In the genomic region with DNA sequence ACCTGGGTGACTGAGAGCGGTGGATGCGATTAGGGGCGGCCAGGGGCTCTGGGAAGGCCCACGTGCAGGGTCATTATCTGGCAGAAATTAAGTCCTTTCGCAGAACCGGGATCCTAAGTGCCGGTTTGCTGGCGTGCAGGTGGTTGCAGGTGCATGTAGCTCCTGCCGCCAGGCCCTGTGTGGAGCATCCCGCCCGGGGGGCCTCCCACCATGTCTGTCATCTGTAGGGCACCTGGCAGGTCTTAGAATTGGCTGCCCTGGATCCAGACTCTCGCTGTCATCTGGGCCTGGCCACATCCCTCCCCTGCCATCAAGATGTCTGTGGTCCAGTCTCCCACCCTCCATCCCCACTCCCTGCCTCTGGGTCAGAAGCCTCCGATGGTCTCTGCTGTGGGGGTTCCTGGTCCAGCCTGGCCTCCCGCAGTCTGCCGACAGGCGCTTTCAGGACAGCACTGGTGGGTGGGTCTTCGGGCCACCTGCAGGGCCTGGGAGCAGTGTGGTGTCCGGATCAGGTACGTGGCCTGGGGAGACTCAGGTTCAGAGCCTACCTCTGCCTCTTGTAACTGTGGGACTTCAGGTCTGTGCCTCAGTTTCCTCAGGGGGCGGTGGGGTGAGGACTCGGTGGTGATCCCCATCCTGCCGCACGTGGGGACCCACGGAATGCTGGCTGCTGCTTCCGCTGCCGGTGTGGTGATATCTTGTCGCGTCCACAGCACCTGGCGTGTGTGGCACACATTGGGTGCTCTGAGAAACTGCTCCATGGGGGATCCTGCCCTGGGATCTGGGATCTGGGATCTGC, we compare ENCODE assay signal across 14 cellular contexts. TPM values are rescaled to one million over a fixed set of nuclear protein-coding genes. Genes with fewer than 3 reads are reported as not detected.
DNase-seq lines count a peak whose midpoint lies in the region; ATAC-seq and TF ChIP-seq lines count a peak whose summit lies in the region.
"Had no signal": no experiment of that assay in that cellular context is flagged by ENCODE, and none has a peak within 500 bp of the region (broad histone marks: within the 10 kb centered on the region; RNA-seq: fewer than 3 reads in every experiment).

No MANE protein-coding gene starts in this region.

- peaks cover 41% of the 10 kb centered on the region for H3K4me1 Mint-ChIP-seq in activated B cell treated with CpG ODN at 0.5 μM for 24 hours
- peaks cover 30 to 49% of the 10 kb centered on the region in 2 donors for H3K4me1 Mint-ChIP-seq in stimulated activated naive B cell treated with anti-CD40 and anti-IgM and Interleukin-4, amounts not matched to agents 10 μg/mL and 1 μg/mL and 100 μg/mL, for 72 hours

- peak; percentile 26 for DNase-seq in G401 (ENCODE audit: low spot score)
- no peak for DNase-seq in activated B cell treated with CpG ODN at 0.5 μM for 24 hours
- no peak for DNase-seq in stimulated activated naive B cell treated with anti-CD40 and anti-IgM and Interleukin-4, amounts not matched to agents 10 μg/mL and 1 μg/mL and 100 μg/mL, for 72 hours
- DNase-seq in inferior parietal cortex (ENCODE audit: extremely low spot score) = no peak
- no peak for DNase-seq in activated CD4-positive, alpha-beta T cell treated with anti-CD3 and anti-CD28 coated beads, Interleukin-2, amount 50 U/mL, for 1 hour
- DNase-seq: activated effector memory CD4-positive, alpha-beta T cell treated with Interleukin-2 at 50 U/mL for 16 hours; islet precursor cell; NCI-H1436 had no signal

- CTCF ChIA-PET in activated B cell treated with CpG ODN at 0.5 μM for 24 hours (lab: Charles Lee) = interaction anchor here (1.2 kb wide), 1 partner anchor 9 kb away, joined by 4 read pairs; no protein-coding TSS in a partner anchor

- no peaks in the 10 kb centered on the region for H3K36me3 ChIP-seq in liver (ENCODE audit: control insufficient read depth in 4 of 4, insufficient read depth in 3 of 4, low read depth in 1 of 4, low read length in 3 of 4)

- no peaks in the 10 kb centered on the region for H3K9me3 ChIP-seq in liver (ENCODE audit: control insufficient read depth in 4 of 4, low read length in 3 of 4)
- H3K9me3 ChIP-seq: HAP-1 had no signal

- POLR2A ChIA-PET in activated B cell treated with CpG ODN at 0.5 μM for 24 hours (lab: Charles Lee) = interaction anchor here (0.5 to 0.7 kb wide), 2 partner anchors 52 to 475 kb away, joined by 3 to 6 read pairs; no protein-coding TSS in a partner anchor

- in situ Hi-C loops in G401 (cut with HindIII; ENCODE audit: low sequenced_read_pairs) = no loop called here

- H3K9me3 Mint-ChIP-seq in activated B cell treated with CpG ODN at 0.5 μM for 24 hours = no peaks in the 10 kb centered on the region
- no peaks in the 10 kb centered on the region for H3K9me3 Mint-ChIP-seq in stimulated activated naive B cell treated with anti-CD40 and anti-IgM and Interleukin-4, amounts not matched to agents 10 μg/mL and 1 μg/mL and 100 μg/mL, for 72 hours

- 92% methylated on average over 29 of the region's 29 CpGs for WGBS in liver

- no peak for ATAC-seq in activated B cell treated with CpG ODN at 0.5 μM for 24 hours (ENCODE audit: low read depth)
- no peak for ATAC-seq in stimulated activated naive B cell treated with anti-CD40 and anti-IgM and Interleukin-4, amounts not matched to agents 10 μg/mL and 1 μg/mL and 100 μg/mL, for 72 hours (replicated peaks)
- no peak for ATAC-seq in GM18867 (IDR thresholded peaks at IDR 0.05; ENCODE audit: unreplicated experiment)

- peaks cover 24 to 76% (median 52%) of the 10 kb centered on the region in 4 donors for H3K4me1 ChIP-seq in liver (ENCODE audit: control insufficient read depth in 4 of 4, insufficient read depth in 4 of 4, low read length in 3 of 4)

- H3K9ac ChIP-seq in liver (ENCODE audit: low read depth in 1 of 2, low read length in 2 of 2) = no peak overlapping the region

- no peak overlapping the region for H3K27ac Mint-ChIP-seq in activated B cell treated with CpG ODN at 0.5 μM for 24 hours
- H3K27ac Mint-ChIP-seq in stimulated activated naive B cell treated with anti-CD40 and anti-IgM and Interleukin-4, amounts not matched to agents 10 μg/mL and 1 μg/mL and 100 μg/mL, for 72 hours = no peak overlapping the region

- H3K27ac ChIP-seq in liver (ENCODE audit: low read depth in 1 of 2, low read length in 2 of 2) = peak overlapping the region; percentile 75 to 76
- H3K27ac ChIP-seq: HL-60, VCaP had no signal

- TF ChIP-seq CTCF in activated B cell treated with CpG ODN at 0.5 μM for 24 hours (IDR thresholded peaks at IDR 0.05) = no peak
- no peak for TF ChIP-seq CTCF in liver (IDR thresholded peaks at IDR 0.05; ENCODE audit: low read depth, low read length, missing input control)

- TF ChIP-seq RAD21 in liver (IDR thresholded peaks at IDR 0.05) = no peak

- intact Hi-C loops in activated B cell treated with CpG ODN at 0.5 μM for 24 hours (cut with micrococcal nuclease) = no loop called here

- peak overlapping the region; percentile 66 for H3K4me3 Mint-ChIP-seq in activated B cell treated with CpG ODN at 0.5 μM for 24 hours
- H3K4me3 Mint-ChIP-seq in stimulated activated naive B cell treated with anti-CD40 and anti-IgM and Interleukin-4, amounts not matched to agents 10 μg/mL and 1 μg/mL and 100 μg/mL, for 72 hours = peak overlapping the region; percentile 36 to 57

- no peaks in the 10 kb centered on the region for H3K36me3 Mint-ChIP-seq in activated B cell treated with CpG ODN at 0.5 μM for 24 hours (ENCODE audit: low read depth)
- H3K36me3 Mint-ChIP-seq in stimulated activated naive B cell treated with anti-CD40 and anti-IgM and Interleukin-4, amounts not matched to agents 10 μg/mL and 1 μg/mL and 100 μg/mL, for 72 hours = no peaks in the 10 kb centered on the region

- H3K27me3 ChIP-seq in liver (ENCODE audit: control insufficient read depth in 4 of 4, insufficient read depth in 4 of 4, low read length in 3 of 4) = no peaks in the 10 kb centered on the region

- H3K27me3 Mint-ChIP-seq in activated B cell treated with CpG ODN at 0.5 μM for 24 hours = no peaks in the 10 kb centered on the region
- H3K27me3 Mint-ChIP-seq in stimulated activated naive B cell treated with anti-CD40 and anti-IgM and Interleukin-4, amounts not matched to agents 10 μg/mL and 1 μg/mL and 100 μg/mL, for 72 hours = peaks cover 0 to 10% of the 10 kb centered on the region in 2 donors

- H3K4me3 ChIP-seq in liver (ENCODE audit: low read depth in 1 of 3, low read length in 3 of 3) = no peak overlapping the region
- H3K4me3 ChIP-seq: HAP-1 had no signal

TF ChIP-seq in liver, 16 proteins besides CTCF, POLR2A, EP300 and RAD21:
- TF ChIP-seq HNF4G (IDR thresholded peaks at IDR 0.05) = no peak
- TF ChIP-seq HNF4A (conservative IDR thresholded peaks at IDR 0.05) = no peak
- TF ChIP-seq JUND (IDR thresholded peaks at IDR 0.05) = no peak
- no peak for TF ChIP-seq RXRA (IDR thresholded peaks at IDR 0.05)
- no peak for TF ChIP-seq GABPA (IDR thresholded peaks at IDR 0.05 in 1 of 2, conservative IDR thresholded peaks at IDR 0.05 in 1 of 2)
- TF ChIP-seq, protein P1, sequence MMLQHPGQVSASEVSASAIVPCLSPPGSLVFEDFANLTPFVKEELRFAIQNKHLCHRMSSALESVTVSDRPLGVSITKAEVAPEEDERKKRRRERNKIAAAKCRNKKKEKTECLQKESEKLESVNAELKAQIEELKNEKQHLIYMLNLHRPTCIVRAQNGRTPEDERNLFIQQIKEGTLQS (IDR thresholded peaks at IDR 0.05) = no peak
- TF ChIP-seq, protein P2, sequence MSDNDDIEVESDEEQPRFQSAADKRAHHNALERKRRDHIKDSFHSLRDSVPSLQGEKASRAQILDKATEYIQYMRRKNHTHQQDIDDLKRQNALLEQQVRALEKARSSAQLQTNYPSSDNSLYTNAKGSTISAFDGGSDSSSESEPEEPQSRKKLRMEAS (IDR thresholded peaks at IDR 0.05) = no peak
- no peak for TF ChIP-seq FOXA1 (IDR thresholded peaks at IDR 0.05)
- TF ChIP-seq, protein P3, sequence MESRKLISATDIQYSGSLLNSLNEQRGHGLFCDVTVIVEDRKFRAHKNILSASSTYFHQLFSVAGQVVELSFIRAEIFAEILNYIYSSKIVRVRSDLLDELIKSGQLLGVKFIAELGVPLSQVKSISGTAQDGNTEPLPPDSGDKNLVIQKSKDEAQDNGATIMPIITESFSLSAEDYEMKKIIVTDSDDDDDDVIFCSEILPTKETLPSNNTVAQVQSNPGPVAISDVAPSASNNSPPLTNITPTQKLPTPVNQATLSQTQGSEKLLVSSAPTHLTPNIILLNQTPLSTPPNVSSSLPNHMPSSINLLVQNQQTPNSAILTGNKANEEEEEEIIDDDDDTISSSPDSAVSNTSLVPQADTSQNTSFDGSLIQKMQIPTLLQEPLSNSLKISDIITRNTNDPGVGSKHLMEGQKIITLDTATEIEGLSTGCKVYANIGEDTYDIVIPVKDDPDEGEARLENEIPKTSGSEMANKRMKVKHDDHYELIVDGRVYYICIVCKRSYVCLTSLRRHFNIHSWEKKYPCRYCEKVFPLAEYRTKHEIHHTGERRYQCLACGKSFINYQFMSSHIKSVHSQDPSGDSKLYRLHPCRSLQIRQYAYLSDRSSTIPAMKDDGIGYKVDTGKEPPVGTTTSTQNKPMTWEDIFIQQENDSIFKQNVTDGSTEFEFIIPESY (IDR thresholded peaks at IDR 0.05) = no peak

RNA-seq across cellular contexts. Expression of a gene that starts 5.4 kb away (rescaled TPM):
- 42.9 and 44.0 TPM in 2 replicates for total RNA-seq in G401 (2014; rRNA removed; shearing (Covaris generic))
- total RNA-seq in activated B cell treated with CpG ODN at 0.5 μM for 24 hours (3.1 and 3.9 TPM in 2 replicates), liver (10 to 100 TPM; 16.9 to 19.6 TPM)
- polyA plus RNA-seq in liver = 10 to 100 TPM; 12.5 to 20.2 TPM

RNA-seq across cellular contexts. Expression of a gene that starts 36.3 kb away (rescaled TPM):
- total RNA-seq in G401 (2014; rRNA removed; shearing (Covaris generic)) = 2.8 and 3.7 TPM in 2 replicates
- total RNA-seq in activated B cell treated with CpG ODN at 0.5 μM for 24 hours (0.80 and 1.3 TPM in 2 replicates), liver (10 to 100 TPM in 1 of 2 donors, 1 to 10 TPM in 1; 1.6 to 10.4 TPM)
- polyA plus RNA-seq in liver = 1 to 10 TPM in 1 of 2 donors, under 1 TPM in 1; 0.11 to 1.2 TPM
- total RNA-seq: renal cortical epithelial cell had no signal

RNA-seq across cellular contexts. Expression of a gene that starts 37.3 kb away (rescaled TPM):
- 292 and 378 TPM in 2 replicates for total RNA-seq in G401 (2014; rRNA removed; shearing (Covaris generic))
- 323 TPM in 2 replicates for total RNA-seq in activated B cell treated with CpG ODN at 0.5 μM for 24 hours
- total RNA-seq in liver = 10 to 100 TPM; 48.0 to 61.7 TPM
- 100 to 1,000 TPM in 1 of 2 donors, 10 to 100 TPM in 1; 47.2 to 166 TPM for polyA plus RNA-seq in liver
